In the genomic region with DNA sequence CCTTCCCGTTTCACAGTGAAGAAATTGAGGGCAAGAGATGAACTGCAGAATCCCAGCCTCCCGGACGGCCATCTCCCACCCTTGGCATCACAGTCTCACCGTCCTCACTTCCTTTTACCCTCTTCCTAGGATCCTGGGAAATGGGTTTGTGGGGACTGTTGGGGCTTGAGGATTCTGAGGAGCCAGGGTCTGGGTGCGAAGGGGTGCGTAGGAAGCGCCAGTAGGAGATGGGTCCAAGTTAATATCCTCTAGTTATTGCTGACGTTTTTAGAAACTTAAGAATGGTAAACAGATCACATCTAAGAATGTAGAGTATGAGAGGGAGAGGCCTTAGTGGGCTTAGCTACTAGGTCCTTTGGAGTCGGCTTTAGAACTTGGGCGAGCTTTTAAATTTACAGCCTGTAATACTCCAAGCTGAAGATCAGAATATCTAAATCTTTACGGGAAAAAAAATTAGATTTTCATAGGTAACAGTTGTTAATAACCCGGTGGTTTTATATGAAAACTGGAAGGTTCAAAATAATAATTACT, we compare ENCODE assay signal across 8 cellular contexts. TPM values are rescaled to one million over a fixed set of nuclear protein-coding genes. Genes with fewer than 3 reads are reported as not detected.
A peak's percentile ranks its signal among the peaks of the same experiment; 100 is the strongest.
DNase-seq lines count a peak whose midpoint lies in the region; ATAC-seq and TF ChIP-seq lines count a peak whose summit lies in the region.

No MANE protein-coding gene starts in this region.

- ATAC-seq in GM18517 (IDR thresholded peaks at IDR 0.05; ENCODE audit: unreplicated experiment) (peak; percentile 2), HG02678 (IDR thresholded peaks at IDR 0.05; ENCODE audit: unreplicated experiment) (no peak)

- peaks cover 59% of the 10 kb centered on the region for H3K4me1 Mint-ChIP-seq in chondrocyte (ENCODE audit: low read depth)

- peaks cover 18% of the 10 kb centered on the region for H3K4me1 ChIP-seq in Karpas-422 (ENCODE audit: low read length)
- H3K4me1 ChIP-seq in muscle layer of colon (ENCODE audit: insufficient read depth, low read length), result peaks cover 29% of the 10 kb centered on the region

- no peak for TF ChIP-seq CTCF in chondrocyte (IDR thresholded peaks at IDR 0.05)

- peaks cover 5% of the 10 kb centered on the region for H3K36me3 Mint-ChIP-seq in chondrocyte (ENCODE audit: low read depth)

- no peaks in the 10 kb centered on the region for H3K9me3 Mint-ChIP-seq in chondrocyte (ENCODE audit: low read depth)

- H3K27ac ChIP-seq in Karpas-422 (ENCODE audit: low read length) (peak overlapping the region; percentile 12; the same call in 1 of the 2 replicates), muscle layer of colon (ENCODE audit: low read depth, low read length) (peak overlapping the region; percentile 88)

- peaks cover 54% of the 10 kb centered on the region for H3K79me2 ChIP-seq in Karpas-422 (ENCODE audit: low read length)

- H3K4me3 ChIP-seq in Karpas-422 (ENCODE audit: low read length) (peak overlapping the region; percentile 72), muscle layer of colon (ENCODE audit: low read depth in 1 of 2, low read length in 2 of 2) (peak overlapping the region; percentile 93)

- peak overlapping the region; percentile 94 for H3K27ac Mint-ChIP-seq in chondrocyte (ENCODE audit: unreplicated experiment)

- H3K27me3 ChIP-seq in Karpas-422 (ENCODE audit: low read length) (no peaks in the 10 kb centered on the region), muscle layer of colon (ENCODE audit: control insufficient read depth in 1 of 2, insufficient read depth in 2 of 2, low read length in 2 of 2) (no peaks in the 10 kb centered on the region)

- peaks cover 10% of the 10 kb centered on the region; the same call in 1 of the 2 replicates for H4K20me1 ChIP-seq in Karpas-422 (ENCODE audit: insufficient read depth, low read depth, low read length)

- no peaks in the 10 kb centered on the region for H3K27me3 Mint-ChIP-seq in chondrocyte (ENCODE audit: low read depth)

- H3K9ac ChIP-seq in Karpas-422 (ENCODE audit: low read length) (peak overlapping the region; percentile 92), muscle layer of colon (ENCODE audit: low read length) (peak overlapping the region; percentile 89)

- peak overlapping the region; percentile 69 for H3K4me2 ChIP-seq in Karpas-422 (ENCODE audit: low read depth, low read length, poor library complexity, severe bottlenecking)

- no peaks in the 10 kb centered on the region for H3K9me2 ChIP-seq in Karpas-422 (replicated peaks; ENCODE audit: insufficient read depth, low read length)

- H3K36me3 ChIP-seq in Karpas-422 (ENCODE audit: insufficient read depth, low read length) (peaks cover 9% of the 10 kb centered on the region; the same call in 1 of the 2 replicates), muscle layer of colon (ENCODE audit: insufficient read depth, low read length) (peaks cover 13% of the 10 kb centered on the region)

- no peaks in the 10 kb centered on the region for H3K9me3 ChIP-seq in Karpas-422 (ENCODE audit: low read length)
- no peaks in the 10 kb centered on the region for H3K9me3 ChIP-seq in muscle layer of colon (ENCODE audit: low read length)

- peak; percentile 64 for DNase-seq in Karpas-422
- no peak for DNase-seq in chondrocyte (ENCODE audit: low spot score)
- DNase-seq in stimulated activated CD4-positive, alpha-beta T cell treated with anti-CD3 and anti-CD28 coated beads, Interleukin-2, amount 100 ng/mL, for 24 hours, result no peak
- no peak for DNase-seq in COLO829 (ENCODE audit: low spot score)
- no peak for DNase-seq in NCI-H1105 (lab: John Stamatoyannopoulos, UW)

- H2AFZ ChIP-seq in Karpas-422 (ENCODE audit: low read length), result no peak overlapping the region

- H3K4me3 Mint-ChIP-seq in chondrocyte (ENCODE audit: unreplicated experiment), result peak overlapping the region; percentile 86

RNA-seq across cellular contexts. Expression of a gene that starts 0.7 kb away (rescaled TPM):
- total RNA-seq in Karpas-422 (2014; rRNA removed; shearing (Covaris generic); ENCODE audit: low replicate concordance), result 92.2 and 169 TPM in 2 replicates
- 40.9 to 57.3 TPM (median 44.6 TPM) in 3 replicates for total RNA-seq in chondrocyte

RNA-seq across cellular contexts. Expression of a gene that starts 53.3 kb away (rescaled TPM):
- 6.3 and 11.8 TPM in 2 replicates for total RNA-seq in Karpas-422 (2014; rRNA removed; shearing (Covaris generic); ENCODE audit: low replicate concordance)
- 128 to 162 TPM (median 139 TPM) in 3 replicates for total RNA-seq in chondrocyte

Comparison
In these comparisons a context has a peak if more than half of its experiments do, and no peak if none do; other contexts are left out.
1. RNA of a gene that starts 53.3 kb away (total RNA-seq): 128 to 162 TPM in chondrocyte; 6.3 to 11.8 TPM in Karpas-422; every median in the first group is over 10 times any median in the second.